In the genomic region with DNA sequence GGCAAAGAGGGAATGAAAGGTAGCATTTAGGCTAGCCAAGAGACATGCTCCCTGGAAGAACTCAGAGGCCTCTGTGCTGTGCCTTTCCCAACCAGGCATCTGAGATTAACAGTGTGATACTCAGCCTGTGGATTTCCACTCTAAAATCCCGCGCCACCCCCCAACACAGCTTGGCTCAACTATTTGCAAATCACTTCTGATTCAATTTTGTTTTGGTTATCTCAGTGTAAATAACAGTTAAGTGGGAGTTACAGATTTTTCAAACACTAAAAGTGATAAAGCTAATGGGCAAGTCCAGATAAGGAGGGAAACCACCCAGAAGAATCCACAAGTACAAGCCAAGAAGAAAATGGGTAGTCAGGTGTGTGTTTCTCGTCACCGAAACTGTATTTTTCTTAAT, we compare ENCODE assay signal across 1 cellular context.
TF ChIP-seq lines count a peak whose summit lies in the region.

No MANE protein-coding gene starts in this region.

TF ChIP-seq in HEK293, 187 proteins besides CTCF, POLR2A, EP300 and RAD21 (continues in another document):
- TF ChIP-seq, protein P1, sequence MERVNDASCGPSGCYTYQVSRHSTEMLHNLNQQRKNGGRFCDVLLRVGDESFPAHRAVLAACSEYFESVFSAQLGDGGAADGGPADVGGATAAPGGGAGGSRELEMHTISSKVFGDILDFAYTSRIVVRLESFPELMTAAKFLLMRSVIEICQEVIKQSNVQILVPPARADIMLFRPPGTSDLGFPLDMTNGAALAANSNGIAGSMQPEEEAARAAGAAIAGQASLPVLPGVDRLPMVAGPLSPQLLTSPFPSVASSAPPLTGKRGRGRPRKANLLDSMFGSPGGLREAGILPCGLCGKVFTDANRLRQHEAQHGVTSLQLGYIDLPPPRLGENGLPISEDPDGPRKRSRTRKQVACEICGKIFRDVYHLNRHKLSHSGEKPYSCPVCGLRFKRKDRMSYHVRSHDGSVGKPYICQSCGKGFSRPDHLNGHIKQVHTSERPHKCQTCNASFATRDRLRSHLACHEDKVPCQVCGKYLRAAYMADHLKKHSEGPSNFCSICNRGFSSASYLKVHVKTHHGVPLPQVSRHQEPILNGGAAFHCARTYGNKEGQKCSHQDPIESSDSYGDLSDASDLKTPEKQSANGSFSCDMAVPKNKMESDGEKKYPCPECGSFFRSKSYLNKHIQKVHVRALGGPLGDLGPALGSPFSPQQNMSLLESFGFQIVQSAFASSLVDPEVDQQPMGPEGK (tag by site-specific recombination; IDR thresholded peaks at IDR 0.05): no peak
- TF ChIP-seq ZNF416 (tag by site-specific recombination; IDR thresholded peaks at IDR 0.05) (no peak), ZFP69B (tag by site-specific recombination; IDR thresholded peaks at IDR 0.05) (no peak), TCF7L2 (IDR thresholded peaks at IDR 0.05; ENCODE audit: borderline replicate concordance, low read depth, low read length) (peak; percentile 61; the same call in 1 of the 2 replicates), ZNF785 (tag by site-specific recombination; IDR thresholded peaks at IDR 0.05) (no peak), ZNF174 (tag by site-specific recombination; IDR thresholded peaks at IDR 0.05) (no peak), ZNF623 (tag by site-specific recombination; IDR thresholded peaks at IDR 0.05) (no peak), ZFP37 (tag by site-specific recombination; IDR thresholded peaks at IDR 0.05) (no peak), KLF1 (tag by site-specific recombination; IDR thresholded peaks at IDR 0.05) (peak; percentile 72; the same call in 1 of the 2 replicates), ZNF555 (tag by site-specific recombination; conservative IDR thresholded peaks at IDR 0.05) (no peak), ZNF311 (tag by site-specific recombination; IDR thresholded peaks at IDR 0.05; ENCODE audit: borderline replicate concordance) (no peak), ZNF654 (tag by site-specific recombination; IDR thresholded peaks at IDR 0.05; ENCODE audit: low read depth) (no peak), ZNF792 (tag by site-specific recombination; IDR thresholded peaks at IDR 0.05) (no peak), ZNF791 (tag by site-specific recombination; IDR thresholded peaks at IDR 0.05) (no peak), ZNF621 (tag by site-specific recombination; IDR thresholded peaks at IDR 0.05) (no peak), FEZF1 (tag by site-specific recombination; IDR thresholded peaks at IDR 0.05) (peak; percentile 60; the same call in 1 of the 2 replicates), ZNF529 (tag by site-specific recombination; IDR thresholded peaks at IDR 0.05; ENCODE audit: insufficient replicate concordance) (no peak), ZNF707 (tag by site-specific recombination; IDR thresholded peaks at IDR 0.05) (no peak), ZNF560 (tag by site-specific recombination; IDR thresholded peaks at IDR 0.05; ENCODE audit: borderline replicate concordance) (no peak), BCL11A (tag by site-specific recombination; IDR thresholded peaks at IDR 0.05; ENCODE audit: low read depth) (no peak), ZBTB1 (tag by site-specific recombination; IDR thresholded peaks at IDR 0.05) (no peak), GLIS2 (tag by site-specific recombination; IDR thresholded peaks at IDR 0.05) (no peak), HOXD13 (CRISPR knock-in tag; IDR thresholded peaks at IDR 0.05; ENCODE audit: borderline replicate concordance) (no peak), ZNF23 (tag by site-specific recombination; IDR thresholded peaks at IDR 0.05; ENCODE audit: borderline replicate concordance) (no peak), ZNF561 (tag by site-specific recombination; IDR thresholded peaks at IDR 0.05; ENCODE audit: borderline replicate concordance) (no peak), ZSCAN16 (tag by site-specific recombination; IDR thresholded peaks at IDR 0.05) (no peak), GLI2 (tag by site-specific recombination; IDR thresholded peaks at IDR 0.05; ENCODE audit: borderline replicate concordance, low read depth) (no peak), WT1 (tag by site-specific recombination; IDR thresholded peaks at IDR 0.05) (peak; percentile 69), ZBTB20 (tag by site-specific recombination; IDR thresholded peaks at IDR 0.05) (no peak), ZNF596 (tag by site-specific recombination; IDR thresholded peaks at IDR 0.05) (no peak), ZNF112 (tag by site-specific recombination; IDR thresholded peaks at IDR 0.05) (no peak), ZNF843 (tag by site-specific recombination; IDR thresholded peaks at IDR 0.05) (0 out of 2 replicates have a peak, but pooled peaks have one; percentile 41), ZNF133 (tag by site-specific recombination; IDR thresholded peaks at IDR 0.05) (no peak)
- TF ChIP-seq, protein P2, sequence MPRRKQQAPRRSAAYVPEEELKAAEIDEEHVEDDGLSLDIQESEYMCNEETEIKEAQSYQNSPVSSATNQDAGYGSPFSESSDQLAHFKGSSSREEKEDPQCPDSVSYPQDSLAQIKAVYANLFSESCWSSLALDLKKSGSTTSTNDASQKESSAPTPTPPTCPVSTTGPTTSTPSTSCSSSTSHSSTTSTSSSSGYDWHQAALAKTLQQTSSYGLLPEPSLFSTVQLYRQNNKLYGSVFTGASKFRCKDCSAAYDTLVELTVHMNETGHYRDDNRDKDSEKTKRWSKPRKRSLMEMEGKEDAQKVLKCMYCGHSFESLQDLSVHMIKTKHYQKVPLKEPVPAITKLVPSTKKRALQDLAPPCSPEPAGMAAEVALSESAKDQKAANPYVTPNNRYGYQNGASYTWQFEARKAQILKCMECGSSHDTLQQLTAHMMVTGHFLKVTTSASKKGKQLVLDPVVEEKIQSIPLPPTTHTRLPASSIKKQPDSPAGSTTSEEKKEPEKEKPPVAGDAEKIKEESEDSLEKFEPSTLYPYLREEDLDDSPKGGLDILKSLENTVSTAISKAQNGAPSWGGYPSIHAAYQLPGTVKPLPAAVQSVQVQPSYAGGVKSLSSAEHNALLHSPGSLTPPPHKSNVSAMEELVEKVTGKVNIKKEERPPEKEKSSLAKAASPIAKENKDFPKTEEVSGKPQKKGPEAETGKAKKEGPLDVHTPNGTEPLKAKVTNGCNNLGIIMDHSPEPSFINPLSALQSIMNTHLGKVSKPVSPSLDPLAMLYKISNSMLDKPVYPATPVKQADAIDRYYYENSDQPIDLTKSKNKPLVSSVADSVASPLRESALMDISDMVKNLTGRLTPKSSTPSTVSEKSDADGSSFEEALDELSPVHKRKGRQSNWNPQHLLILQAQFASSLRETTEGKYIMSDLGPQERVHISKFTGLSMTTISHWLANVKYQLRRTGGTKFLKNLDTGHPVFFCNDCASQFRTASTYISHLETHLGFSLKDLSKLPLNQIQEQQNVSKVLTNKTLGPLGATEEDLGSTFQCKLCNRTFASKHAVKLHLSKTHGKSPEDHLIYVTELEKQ (tag by site-specific recombination; IDR thresholded peaks at IDR 0.05; ENCODE audit: borderline replicate concordance): no peak
- TF ChIP-seq, protein P3, sequence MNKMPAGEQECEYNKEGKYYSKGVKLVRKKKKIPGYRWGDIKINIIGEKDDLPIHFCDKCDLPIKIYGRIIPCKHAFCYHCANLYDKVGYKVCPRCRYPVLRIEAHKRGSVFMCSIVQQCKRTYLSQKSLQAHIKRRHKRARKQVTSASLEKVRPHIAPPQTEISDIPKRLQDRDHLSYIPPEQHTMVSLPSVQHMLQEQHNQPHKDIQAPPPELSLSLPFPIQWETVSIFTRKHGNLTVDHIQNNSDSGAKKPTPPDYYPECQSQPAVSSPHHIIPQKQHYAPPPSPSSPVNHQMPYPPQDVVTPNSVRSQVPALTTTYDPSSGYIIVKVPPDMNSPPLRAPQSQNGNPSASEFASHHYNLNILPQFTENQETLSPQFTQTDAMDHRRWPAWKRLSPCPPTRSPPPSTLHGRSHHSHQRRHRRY (tag by site-specific recombination; IDR thresholded peaks at IDR 0.05): no peak
- TF ChIP-seq, protein P4, sequence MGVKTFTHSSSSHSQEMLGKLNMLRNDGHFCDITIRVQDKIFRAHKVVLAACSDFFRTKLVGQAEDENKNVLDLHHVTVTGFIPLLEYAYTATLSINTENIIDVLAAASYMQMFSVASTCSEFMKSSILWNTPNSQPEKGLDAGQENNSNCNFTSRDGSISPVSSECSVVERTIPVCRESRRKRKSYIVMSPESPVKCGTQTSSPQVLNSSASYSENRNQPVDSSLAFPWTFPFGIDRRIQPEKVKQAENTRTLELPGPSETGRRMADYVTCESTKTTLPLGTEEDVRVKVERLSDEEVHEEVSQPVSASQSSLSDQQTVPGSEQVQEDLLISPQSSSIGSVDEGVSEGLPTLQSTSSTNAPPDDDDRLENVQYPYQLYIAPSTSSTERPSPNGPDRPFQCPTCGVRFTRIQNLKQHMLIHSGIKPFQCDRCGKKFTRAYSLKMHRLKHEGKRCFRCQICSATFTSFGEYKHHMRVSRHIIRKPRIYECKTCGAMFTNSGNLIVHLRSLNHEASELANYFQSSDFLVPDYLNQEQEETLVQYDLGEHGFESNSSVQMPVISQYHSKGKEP (tag by site-specific recombination; IDR thresholded peaks at IDR 0.05): no peak
- TF ChIP-seq, protein P5, sequence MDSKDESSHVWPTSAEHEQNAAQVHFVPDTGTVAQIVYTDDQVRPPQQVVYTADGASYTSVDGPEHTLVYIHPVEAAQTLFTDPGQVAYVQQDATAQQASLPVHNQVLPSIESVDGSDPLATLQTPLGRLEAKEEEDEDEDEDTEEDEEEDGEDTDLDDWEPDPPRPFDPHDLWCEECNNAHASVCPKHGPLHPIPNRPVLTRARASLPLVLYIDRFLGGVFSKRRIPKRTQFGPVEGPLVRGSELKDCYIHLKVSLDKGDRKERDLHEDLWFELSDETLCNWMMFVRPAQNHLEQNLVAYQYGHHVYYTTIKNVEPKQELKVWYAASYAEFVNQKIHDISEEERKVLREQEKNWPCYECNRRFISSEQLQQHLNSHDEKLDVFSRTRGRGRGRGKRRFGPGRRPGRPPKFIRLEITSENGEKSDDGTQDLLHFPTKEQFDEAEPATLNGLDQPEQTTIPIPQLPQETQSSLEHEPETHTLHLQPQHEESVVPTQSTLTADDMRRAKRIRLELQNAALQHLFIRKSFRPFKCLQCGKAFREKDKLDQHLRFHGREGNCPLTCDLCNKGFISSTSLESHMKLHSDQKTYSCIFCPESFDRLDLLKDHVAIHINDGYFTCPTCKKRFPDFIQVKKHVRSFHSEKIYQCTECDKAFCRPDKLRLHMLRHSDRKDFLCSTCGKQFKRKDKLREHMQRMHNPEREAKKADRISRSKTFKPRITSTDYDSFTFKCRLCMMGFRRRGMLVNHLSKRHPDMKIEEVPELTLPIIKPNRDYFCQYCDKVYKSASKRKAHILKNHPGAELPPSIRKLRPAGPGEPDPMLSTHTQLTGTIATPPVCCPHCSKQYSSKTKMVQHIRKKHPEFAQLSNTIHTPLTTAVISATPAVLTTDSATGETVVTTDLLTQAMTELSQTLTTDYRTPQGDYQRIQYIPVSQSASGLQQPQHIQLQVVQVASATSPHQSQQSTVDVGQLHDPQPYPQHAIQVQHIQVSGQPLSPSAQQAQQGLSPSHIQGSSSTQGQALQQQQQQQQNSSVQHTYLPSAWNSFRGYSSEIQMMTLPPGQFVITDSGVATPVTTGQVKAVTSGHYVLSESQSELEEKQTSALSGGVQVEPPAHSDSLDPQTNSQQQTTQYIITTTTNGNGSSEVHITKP (tag by site-specific recombination; IDR thresholded peaks at IDR 0.05): 0 out of 2 replicates have a peak, but pooled peaks have one; percentile 26
- TF ChIP-seq, protein P6, sequence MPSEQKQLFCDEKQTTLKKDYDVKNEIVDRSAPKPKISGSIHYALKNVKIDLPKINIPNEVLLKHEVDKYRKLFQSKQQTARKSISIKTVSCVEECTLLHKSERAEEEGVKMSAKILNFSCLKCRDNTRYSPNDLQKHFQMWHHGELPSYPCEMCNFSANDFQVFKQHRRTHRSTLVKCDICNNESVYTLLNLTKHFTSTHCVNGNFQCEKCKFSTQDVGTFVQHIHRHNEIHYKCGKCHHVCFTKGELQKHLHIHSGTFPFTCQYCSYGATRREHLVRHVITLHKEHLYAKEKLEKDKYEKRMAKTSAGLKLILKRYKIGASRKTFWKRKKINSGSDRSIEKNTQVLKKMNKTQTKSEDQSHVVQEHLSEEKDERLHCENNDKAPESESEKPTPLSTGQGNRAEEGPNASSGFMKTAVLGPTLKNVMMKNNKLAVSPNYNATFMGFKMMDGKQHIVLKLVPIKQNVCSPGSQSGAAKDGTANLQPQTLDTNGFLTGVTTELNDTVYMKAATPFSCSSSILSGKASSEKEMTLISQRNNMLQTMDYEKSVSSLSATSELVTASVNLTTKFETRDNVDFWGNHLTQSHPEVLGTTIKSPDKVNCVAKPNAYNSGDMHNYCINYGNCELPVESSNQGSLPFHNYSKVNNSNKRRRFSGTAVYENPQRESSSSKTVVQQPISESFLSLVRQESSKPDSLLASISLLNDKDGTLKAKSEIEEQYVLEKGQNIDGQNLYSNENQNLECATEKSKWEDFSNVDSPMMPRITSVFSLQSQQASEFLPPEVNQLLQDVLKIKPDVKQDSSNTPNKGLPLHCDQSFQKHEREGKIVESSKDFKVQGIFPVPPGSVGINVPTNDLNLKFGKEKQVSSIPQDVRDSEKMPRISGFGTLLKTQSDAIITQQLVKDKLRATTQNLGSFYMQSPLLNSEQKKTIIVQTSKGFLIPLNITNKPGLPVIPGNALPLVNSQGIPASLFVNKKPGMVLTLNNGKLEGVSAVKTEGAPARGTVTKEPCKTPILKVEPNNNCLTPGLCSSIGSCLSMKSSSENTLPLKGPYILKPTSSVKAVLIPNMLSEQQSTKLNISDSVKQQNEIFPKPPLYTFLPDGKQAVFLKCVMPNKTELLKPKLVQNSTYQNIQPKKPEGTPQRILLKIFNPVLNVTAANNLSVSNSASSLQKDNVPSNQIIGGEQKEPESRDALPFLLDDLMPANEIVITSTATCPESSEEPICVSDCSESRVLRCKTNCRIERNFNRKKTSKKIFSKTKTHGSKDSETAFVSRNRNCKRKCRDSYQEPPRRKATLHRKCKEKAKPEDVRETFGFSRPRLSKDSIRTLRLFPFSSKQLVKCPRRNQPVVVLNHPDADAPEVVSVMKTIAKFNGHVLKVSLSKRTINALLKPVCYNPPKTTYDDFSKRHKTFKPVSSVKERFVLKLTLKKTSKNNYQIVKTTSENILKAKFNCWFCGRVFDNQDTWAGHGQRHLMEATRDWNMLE (tag by site-specific recombination; conservative IDR thresholded peaks at IDR 0.05; ENCODE audit: low read depth): no peak
- TF ChIP-seq, protein P7, sequence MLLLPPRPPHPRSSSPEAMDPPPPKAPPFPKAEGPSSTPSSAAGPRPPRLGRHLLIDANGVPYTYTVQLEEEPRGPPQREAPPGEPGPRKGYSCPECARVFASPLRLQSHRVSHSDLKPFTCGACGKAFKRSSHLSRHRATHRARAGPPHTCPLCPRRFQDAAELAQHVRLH (tag by site-specific recombination; IDR thresholded peaks at IDR 0.05): no peak
- TF ChIP-seq, protein P8, sequence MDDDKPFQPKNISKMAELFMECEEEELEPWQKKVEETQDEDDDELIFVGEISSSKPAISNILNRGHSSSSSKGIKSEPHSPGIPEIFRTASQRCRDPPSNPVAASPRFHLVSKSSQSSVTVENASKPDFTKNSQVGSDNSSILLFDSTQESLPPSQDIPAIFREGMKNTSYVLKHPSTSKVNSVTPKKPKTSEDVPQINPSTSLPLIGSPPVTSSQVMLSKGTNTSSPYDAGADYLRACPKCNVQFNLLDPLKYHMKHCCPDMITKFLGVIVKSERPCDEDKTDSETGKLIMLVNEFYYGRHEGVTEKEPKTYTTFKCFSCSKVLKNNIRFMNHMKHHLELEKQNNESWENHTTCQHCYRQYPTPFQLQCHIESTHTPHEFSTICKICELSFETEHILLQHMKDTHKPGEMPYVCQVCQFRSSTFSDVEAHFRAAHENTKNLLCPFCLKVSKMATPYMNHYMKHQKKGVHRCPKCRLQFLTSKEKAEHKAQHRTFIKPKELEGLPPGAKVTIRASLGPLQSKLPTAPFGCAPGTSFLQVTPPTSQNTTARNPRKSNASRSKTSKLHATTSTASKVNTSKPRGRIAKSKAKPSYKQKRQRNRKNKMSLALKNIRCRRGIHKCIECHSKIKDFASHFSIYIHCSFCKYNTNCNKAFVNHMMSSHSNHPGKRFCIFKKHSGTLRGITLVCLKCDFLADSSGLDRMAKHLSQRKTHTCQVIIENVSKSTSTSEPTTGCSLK (tag by site-specific recombination; IDR thresholded peaks at IDR 0.05): no peak
